19 cellular contexts compared by ENCODE assay signal in genomic region chr18:11975721-11976120, GRCh38. TPM values are rescaled to one million over a fixed set of nuclear protein-coding genes. Genes with fewer than 3 reads are reported as not detected.
DNase-seq lines count a peak whose midpoint lies in the region; ATAC-seq, FAIRE-seq and TF ChIP-seq lines count a peak whose summit lies in the region.
"Had no signal": no experiment of that assay in that cellular context is flagged by ENCODE, and none has a peak within 500 bp of the region (broad histone marks: within the 10 kb centered on the region; RNA-seq: fewer than 3 reads in every experiment).

No MANE protein-coding gene starts in this region.

- no peaks in the 10 kb centered on the region for H3K36me3 Mint-ChIP-seq in neural crest cell (ENCODE audit: low read depth)
- no peaks in the 10 kb centered on the region for H3K36me3 Mint-ChIP-seq in activated naive CD4-positive, alpha-beta T cell treated with anti-CD3 and anti-CD28 coated beads, Interleukin-2, amount 50 U/mL, for 72 hours
- H3K36me3 Mint-ChIP-seq: CD14-positive monocyte had no signal

- no peaks in the 10 kb centered on the region for H3K79me2 ChIP-seq in HepG2 (ENCODE audit: insufficient read depth, low read length)

- no peak overlapping the region for H3K9ac ChIP-seq in HepG2 (ENCODE audit: insufficient read depth, low read depth, low read length)

- H3K4me3 Mint-ChIP-seq in neural crest cell, result peak overlapping the region; percentile 18
- H3K4me3 Mint-ChIP-seq: CD4-positive, alpha-beta T cell; GM23338; H9 had no signal

- no peak overlapping the region for H3K4me3 ChIP-seq in HepG2 (replicated peaks in 1 of 3; ENCODE audit: insufficient read depth in 1 of 3, low read depth in 2 of 3, low read length in 3 of 3)
- H3K4me3 ChIP-seq in right lobe of liver, result no peak overlapping the region
- H3K4me3 ChIP-seq: GM12878, GM23338 had no signal

- H3K27me3 ChIP-seq in HepG2 (ENCODE audit: control insufficient read depth in 1 of 2, insufficient read depth in 2 of 2, low read length in 2 of 2) (no peaks in the 10 kb centered on the region), right lobe of liver (no peaks in the 10 kb centered on the region)

- no peak overlapping the region for H3K27ac ChIP-seq in HepG2 (ENCODE audit: extremely low read length, insufficient read depth, low read length)
- H3K27ac ChIP-seq in right lobe of liver, result no peak overlapping the region
- peak overlapping the region; percentile 73 for H3K27ac ChIP-seq in VCaP

- peaks cover 28% of the 10 kb centered on the region for H3K4me1 ChIP-seq in HepG2 (ENCODE audit: insufficient read depth, low read length)
- peaks cover 0 to 9% (median 4%) of the 10 kb centered on the region in 4 donors for H3K4me1 ChIP-seq in right lobe of liver

- 50% methylated on average over 2 of the region's 2 CpGs for WGBS in HepG2 (ENCODE audit: low lambda C conversion rate)
- 92% methylated on average over 1 of the region's 2 CpGs for WGBS in right lobe of liver (ENCODE audit: insufficient coverage, low coverage, low lambda C conversion rate, missing lambda C conversion rate)

- H3K4me1 Mint-ChIP-seq in neural crest cell, result peaks cover 13% of the 10 kb centered on the region

- no peaks in the 10 kb centered on the region for H3K9me3 ChIP-seq in HepG2 (ENCODE audit: low read length)
- no peaks in the 10 kb centered on the region for H3K9me3 ChIP-seq in right lobe of liver

- in situ Hi-C loops in HepG2 (cut with HindIII; ENCODE audit: extremely low pct_ligation_motif_present, low pct_unique_long_range_greater_than_20kb), result no loop called here

- no peaks in the 10 kb centered on the region for H3K27me3 Mint-ChIP-seq in neural crest cell (ENCODE audit: low read depth)
- H3K27me3 Mint-ChIP-seq: CD4-positive, alpha-beta T cell; CD8-positive, alpha-beta memory T cell had no signal

- no peaks in the 10 kb centered on the region for H4K20me1 ChIP-seq in HepG2 (ENCODE audit: insufficient read depth, low read length)

- TF ChIP-seq RAD21 in HepG2 (CRISPR knock-in tag; IDR thresholded peaks at IDR 0.05), result no peak

- no peak for ATAC-seq in HepG2
- ATAC-seq in right lobe of liver, result no peak
- no peak for ATAC-seq in activated naive CD4-positive, alpha-beta T cell treated with anti-CD3 and anti-CD28 coated beads, Interleukin-2, amount 50 U/mL, for 72 hours
- ATAC-seq: GM12878, GM23338, HCT116 had no signal

- DNase-seq in HepG2 (ENCODE audit: low spot score), result no peak
- DNase-seq in right lobe of liver, result no peak
- no peak for DNase-seq in neural crest cell (ENCODE audit: low read depth, low spot score)
- DNase-seq in amniotic stem cell (lab: John Stamatoyannopoulos, UW), result no peak
- no peak for DNase-seq in activated naive CD4-positive, alpha-beta T cell treated with anti-CD3 and anti-CD28 coated beads, Interleukin-2, amount 50 U/mL, for 72 hours (ENCODE audit: low spot score in 2 of 2)
- DNase-seq: 8988T; CD4-positive, alpha-beta T cell; CD8-positive, alpha-beta memory T cell; DMS 273 treated with DMSO at 0.1 percent for 48 hours; DMS79; EL; GDM1; H9 had no signal

- TF ChIP-seq POLR2A in HepG2 (IDR thresholded peaks at IDR 0.05; ENCODE audit: insufficient read depth in 1 of 2, low read depth in 2 of 2, low read length in 2 of 2), result no peak
- no peak for TF ChIP-seq POLR2A in right lobe of liver (IDR thresholded peaks at IDR 0.05)

- no peaks in the 10 kb centered on the region for H3K9me3 Mint-ChIP-seq in neural crest cell
- H3K9me3 Mint-ChIP-seq in activated naive CD4-positive, alpha-beta T cell treated with anti-CD3 and anti-CD28 coated beads, Interleukin-2, amount 50 U/mL, for 72 hours, result no peaks in the 10 kb centered on the region
- H3K9me3 Mint-ChIP-seq: CD4-positive, alpha-beta T cell; CD8-positive, alpha-beta memory T cell; GM23338; H9 had no signal

- H3K27ac Mint-ChIP-seq in neural crest cell (ENCODE audit: unreplicated experiment), result no peak overlapping the region
- H3K27ac Mint-ChIP-seq in activated naive CD4-positive, alpha-beta T cell treated with anti-CD3 and anti-CD28 coated beads, Interleukin-2, amount 50 U/mL, for 72 hours, result no peak overlapping the region
- H3K27ac Mint-ChIP-seq: CD14-positive monocyte; CD4-positive, alpha-beta T cell; GM23338; H9 had no signal

- CTCF ChIA-PET in HepG2 (lab: Yijun Ruan, JAX; ENCODE audit: low intra/inter-chr PET ratio, low total read pairs), result no interaction called here

- intact Hi-C loops in HepG2 (cut with micrococcal nuclease; ENCODE audit: unreplicated experiment) (no loop called here), right lobe of liver (cut with DNase I) (no loop called here)

- no peak overlapping the region for H3K4me2 ChIP-seq in HepG2 (ENCODE audit: low read depth, low read length)
- H3K4me2 ChIP-seq: GM23338 had no signal

- TF ChIP-seq EP300 in HepG2 (IDR thresholded peaks at IDR 0.05; ENCODE audit: low read depth in 2 of 2, low read length in 2 of 2) (no peak), HepG2 (CRISPR knock-in tag; IDR thresholded peaks at IDR 0.05; ENCODE audit: borderline replicate concordance) (no peak)

- no peak for FAIRE-seq in HepG2 (lab: Jason Lieb, UNC)
- FAIRE-seq: D721Med, GM12878 had no signal

- H2AFZ ChIP-seq in HepG2 (ENCODE audit: low read length), result no peak overlapping the region
- H2AFZ ChIP-seq: GM23338 had no signal

- H3K36me3 ChIP-seq in HepG2 (replicated peaks in 1 of 2; ENCODE audit: control insufficient read depth in 1 of 2, insufficient read depth in 2 of 2, low read length in 2 of 2), result no peaks in the 10 kb centered on the region
- no peaks in the 10 kb centered on the region for H3K36me3 ChIP-seq in right lobe of liver

- POLR2A ChIA-PET in HepG2 (lab: Yijun Ruan, JAX), result no interaction called here

- TF ChIP-seq CTCF in HepG2 (CRISPR knock-in tag; IDR thresholded peaks at IDR 0.05) (no peak), right lobe of liver (IDR thresholded peaks at IDR 0.05) (no peak), VCaP (conservative IDR thresholded peaks at IDR 0.05) (no peak), neural crest cell (conservative IDR thresholded peaks at IDR 0.05) (no peak)

- no TSS peak for BruUV-seq in HepG2 (replicated peaks; lab: Mats Ljungman, UMichigan)

TF ChIP-seq in HepG2, 621 proteins besides CTCF, POLR2A, EP300 and RAD21:
- TF ChIP-seq ZNF749 (CRISPR knock-in tag; IDR thresholded peaks at IDR 0.05; ENCODE audit: borderline replicate concordance) (no peak), HNRNPL (IDR thresholded peaks at IDR 0.05; ENCODE audit: low read depth, low read length) (no peak), ZSCAN22 (CRISPR knock-in tag; IDR thresholded peaks at IDR 0.05) (no peak), MAFK (conservative IDR thresholded peaks at IDR 0.05 in 1 of 2, IDR thresholded peaks at IDR 0.05 in 1 of 2; ENCODE audit: low read length in 2 of 2) (peak; percentile 82 to 90), MAFF (IDR thresholded peaks at IDR 0.05; ENCODE audit: low read depth, low read length) (peak; percentile 78), ZHX1 (CRISPR knock-in tag; IDR thresholded peaks at IDR 0.05; ENCODE audit: low read depth) (no peak)

RNA-seq across cellular contexts. Expression of gene IMPA2, which starts 5.6 kb away (rescaled TPM):
- total RNA-seq in HepG2 (2016; rRNA removed; fragmentation: Illumina TruSeq; extraction: Trizol), result 65.4 and 71.8 TPM in 2 replicates
- total RNA-seq in HepG2 (2016; cell fraction: cytosol; rRNA removed; fragmentation: Illumina TruSeq; extraction: Trizol; ENCODE audit: low read depth), result 77.7 and 94.9 TPM in 2 replicates
- total RNA-seq in HepG2 (2016; cell fraction: insoluble cytoplasmic fraction; rRNA removed; fragmentation: Illumina TruSeq; extraction: Trizol), result 58.3 and 76.5 TPM in 2 replicates
- total RNA-seq in HepG2 (2016; cell fraction: membrane; rRNA removed; fragmentation: Illumina TruSeq; extraction: Trizol), result 122 and 147 TPM in 2 replicates
- 55.6 and 62.0 TPM in 2 replicates for total RNA-seq in HepG2 (2016; cell fraction: nucleus; rRNA removed; fragmentation: Illumina TruSeq; extraction: Trizol)
- 28.8 and 37.8 TPM in 2 replicates for polyA plus RNA-seq in HepG2 (2011; rRNA removed)
- 28.2 and 43.4 TPM in 2 replicates for polyA plus RNA-seq in HepG2 (2011; cell fraction: cytosol; rRNA removed)
- 104 and 146 TPM in 2 replicates for polyA plus RNA-seq in HepG2 (2011; cell fraction: nucleus; rRNA removed)
- 56.2 and 62.5 TPM in 2 replicates for polyA plus RNA-seq in HepG2 (2012)
- 83.4 and 111 TPM in 2 replicates for polyA plus RNA-seq in HepG2 (2016; cell fraction: cytosol; fragmentation: Illumina TruSeq; extraction: Trizol; ENCODE audit: low read depth)
- 68.3 and 79.3 TPM in 2 replicates for polyA plus RNA-seq in HepG2 (2016; cell fraction: insoluble cytoplasmic fraction; fragmentation: Illumina TruSeq; extraction: Trizol; ENCODE audit: low read depth)
- 118 and 138 TPM in 2 replicates for polyA plus RNA-seq in HepG2 (2016; cell fraction: membrane; fragmentation: Illumina TruSeq; extraction: Trizol; ENCODE audit: low read depth)
- 90.9 and 102 TPM in 2 replicates for polyA plus RNA-seq in HepG2 (2016; cell fraction: nucleus; fragmentation: Illumina TruSeq; extraction: Trizol; ENCODE audit: insufficient read depth, low read depth)
- 45.6 and 172 TPM in 2 replicates for polyA minus RNA-seq in HepG2 (2011; rRNA and poly(A)+ RNA removed; ENCODE audit: low replicate concordance)
- polyA minus RNA-seq in HepG2 (2011; cell fraction: cytosol; rRNA and poly(A)+ RNA removed), result 12.3 and 17.3 TPM in 2 replicates
- 22.8 and 37.2 TPM in 2 replicates for polyA minus RNA-seq in HepG2 (2011; cell fraction: nucleus; rRNA and poly(A)+ RNA removed)
- total RNA-seq in right lobe of liver, result 10 to 100 TPM; 32.3 to 51.1 (median 45.7) TPM
- total RNA-seq in neural crest cell, result 48.0 and 51.3 TPM in 2 replicates
- 10 to 100 TPM; 21.9 to 36.5 TPM for total RNA-seq in activated naive CD4-positive, alpha-beta T cell treated with anti-CD3 and anti-CD28 coated beads, Interleukin-2, amount 50 U/mL, for 72 hours
